In genomic region chr9:4050686-4051315, GRCh38 we compare ENCODE assay signal across 24 cellular contexts.
DNase-seq lines count a peak whose midpoint lies in the region; ATAC-seq and TF ChIP-seq lines count a peak whose summit lies in the region.
"Had no signal": no experiment of that assay in that cellular context is flagged by ENCODE, and none has a peak within 500 bp of the region (broad histone marks: within the 10 kb centered on the region; RNA-seq: fewer than 3 reads in every experiment).

No MANE protein-coding gene starts in this region.

- peak overlapping the region; percentile 76; the same call in 1 of the 2 replicates for H2AFZ ChIP-seq in GM23338
- H2AFZ ChIP-seq: PC-9 had no signal

- CTCF ChIA-PET in WTC11 (lab: Charles Lee) = interaction anchor here (1.2 kb wide), 1 partner anchor 27 kb away, joined by 5 read pairs; no protein-coding TSS in a partner anchor

- ATAC-seq in GM23338 (no peak), WTC11 (no peak), sciatic nerve (peak; percentile 49), HG03135 (IDR thresholded peaks at IDR 0.05; ENCODE audit: unreplicated experiment) (no peak)
- ATAC-seq: A549; CD8-positive, alpha-beta T cell; GM12878; HepG2; Right ventricle myocardium inferior had no signal

- H3K9me2 ChIP-seq in GM23338 (ENCODE audit: insufficient read depth) = peaks cover 12% of the 10 kb centered on the region; the same call in 1 of the 2 replicates

- H3K36me3 ChIP-seq in GM23338 (ENCODE audit: insufficient read depth) = no peaks in the 10 kb centered on the region
- H3K36me3 ChIP-seq: SJCRH30 had no signal

- H3K4me1 Mint-ChIP-seq in GM23338 (peaks cover 2% of the 10 kb centered on the region; the same call in 1 of the 3 replicates), WTC11 (peaks cover 6% of the 10 kb centered on the region)

- no peak overlapping the region for H3K27ac ChIP-seq in GM23338 (ENCODE audit: low read depth)
- H3K27ac ChIP-seq: C4-2B, PC-9, SJCRH30 had no signal

- intact Hi-C loops in sciatic nerve (cut with DNase I) = no loop called here

- no peak overlapping the region for H3K4me2 ChIP-seq in GM23338
- H3K4me2 ChIP-seq: A549, PC-9 had no signal

- H3K27me3 Mint-ChIP-seq in GM23338 (ENCODE audit: insufficient read depth, low read depth, poor library complexity) (no peaks in the 10 kb centered on the region), WTC11 (ENCODE audit: low read depth) (no peaks in the 10 kb centered on the region)

- H3K4me1 ChIP-seq in GM23338 (ENCODE audit: insufficient read depth) = 0 out of 2 replicates have a peak, but pooled peaks cover 5% of the 10 kb centered on the region

- H3K36me3 Mint-ChIP-seq in GM23338 (ENCODE audit: low read depth) = no peaks in the 10 kb centered on the region
- H3K36me3 Mint-ChIP-seq in WTC11 = no peaks in the 10 kb centered on the region
- H3K36me3 Mint-ChIP-seq: CD8-positive, alpha-beta T cell had no signal

- POLR2A ChIA-PET in WTC11 (lab: Charles Lee) = no interaction called here

- DNase-seq in GM23338 (ENCODE audit: low spot score) = no peak
- DNase-seq in WTC11 (ENCODE audit: low spot score) = no peak
- DNase-seq in left kidney (ENCODE audit: low read depth, low spot score) = peak; percentile 73
- DNase-seq in sciatic nerve (ENCODE audit: low spot score) = no peak
- DNase-seq in NCI-H1930 (lab: John Stamatoyannopoulos, UW) = no peak
- no peak for DNase-seq in HUDEP-2 (lab: John Stamatoyannopoulos, UW; ENCODE audit: unreplicated experiment in 76 of 76)
- DNase-seq: CD8-positive, alpha-beta T cell; DMS 273 treated with DMSO at 0.1 percent for 48 hours; DMS79; EL; GDM1; Karpas-422; NCI-H1092 treated with DMSO at 0.1 percent for 48 hours; NCI-H1436; NCI-H187; NCI-H446 treated with DMSO at 0.1 percent for 48 hours; PC-9; SJCRH30 had no signal

- H3K4me3 Mint-ChIP-seq in GM23338 (no peak overlapping the region), WTC11 (no peak overlapping the region)
- H3K4me3 Mint-ChIP-seq: CD8-positive, alpha-beta T cell had no signal

- no peaks in the 10 kb centered on the region for H3K79me2 ChIP-seq in GM23338 (replicated peaks; ENCODE audit: insufficient read depth)

- H4K20me1 ChIP-seq in GM23338 (replicated peaks; ENCODE audit: insufficient read depth) = no peaks in the 10 kb centered on the region

- no peak overlapping the region for H3K27ac Mint-ChIP-seq in GM23338
- H3K27ac Mint-ChIP-seq in WTC11 = peak overlapping the region; percentile 89; the same call in 1 of the 2 replicates
- H3K27ac Mint-ChIP-seq: CD8-positive, alpha-beta T cell had no signal

- no peak for TF ChIP-seq CTCF in GM23338 (conservative IDR thresholded peaks at IDR 0.05; ENCODE audit: low read depth in 2 of 2)
- no peak for TF ChIP-seq CTCF in WTC11 (IDR thresholded peaks at IDR 0.05)

- H3F3A ChIP-seq in GM23338 (replicated peaks; ENCODE audit: low read depth) = no peaks in the 10 kb centered on the region

- H3K4me3 ChIP-seq in GM23338 = no peak overlapping the region
- H3K4me3 ChIP-seq: A549, GM12878, PC-9, SJCRH30 had no signal

- H3K27me3 ChIP-seq in GM23338 (ENCODE audit: insufficient read depth) = no peaks in the 10 kb centered on the region
- H3K27me3 ChIP-seq: SJCRH30 had no signal

- no peaks in the 10 kb centered on the region for H3K9me3 Mint-ChIP-seq in GM23338
- H3K9me3 Mint-ChIP-seq in WTC11 = peaks cover 10% of the 10 kb centered on the region
- H3K9me3 Mint-ChIP-seq: CD8-positive, alpha-beta T cell had no signal

TF ChIP-seq in GM23338, 12 proteins besides CTCF, POLR2A, EP300 and RAD21:
- TF ChIP-seq JUNB (IDR thresholded peaks at IDR 0.05; ENCODE audit: unreplicated experiment) (no peak), POLR2AphosphoS5 (IDR thresholded peaks at IDR 0.05; ENCODE audit: low read depth) (no peak), NANOG (IDR thresholded peaks at IDR 0.05; ENCODE audit: borderline replicate concordance) (no peak), CREB1 (CRISPR knock-in tag; IDR thresholded peaks at IDR 0.05; ENCODE audit: low read depth) (no peak), ETS1 (IDR thresholded peaks at IDR 0.05) (no peak), REST (IDR thresholded peaks at IDR 0.05; ENCODE audit: unreplicated experiment) (no peak), ZNF331 (CRISPR knock-in tag; IDR thresholded peaks at IDR 0.05; ENCODE audit: low read depth) (no peak), EZH2 (IDR thresholded peaks at IDR 0.05; ENCODE audit: low read depth, unreplicated experiment) (no peak)

TF ChIP-seq in WTC11, 78 proteins besides CTCF, POLR2A, EP300 and RAD21:
- TF ChIP-seq MAX (CRISPR knock-in tag; IDR thresholded peaks at IDR 0.05) (no peak), ZNF425 (CRISPR knock-in tag; conservative IDR thresholded peaks at IDR 0.05) (no peak), JAZF1 (CRISPR knock-in tag; IDR thresholded peaks at IDR 0.05) (no peak), TEAD1 (CRISPR knock-in tag; IDR thresholded peaks at IDR 0.05) (no peak), ZMAT4 (CRISPR knock-in tag; IDR thresholded peaks at IDR 0.05) (no peak), USF1 (CRISPR knock-in tag; IDR thresholded peaks at IDR 0.05) (no peak)
TF ChIP-seq in WTC11: peak in this region for 0.
